Comparison of ENCODE assay signal across 6 cellular contexts in genomic region chr16:76138056-76138455, GRCh38.
DNase-seq lines count a peak whose midpoint lies in the region; TF ChIP-seq lines count a peak whose summit lies in the region.
"Not testable (repeated sequence)": the region's sequence is repeated elsewhere in the genome, so short reads cannot be mapped to it uniquely, and the experiment has no call there.

No MANE protein-coding gene starts in this region.

- not testable (repeated sequence) for H2AFZ ChIP-seq in hepatocyte

- not testable (repeated sequence) for H3K27me3 Mint-ChIP-seq in type B pancreatic cell

- H3K9ac ChIP-seq in mesendoderm (ENCODE audit: low read length) = not testable (repeated sequence)

- peak overlapping the region; percentile 13; the same call in 1 of the 2 replicates for H3K27ac ChIP-seq in C4-2B
- not testable (repeated sequence) for H3K27ac ChIP-seq in hepatocyte; mesendoderm (ENCODE audit: low read depth, low read length)

- H3K9me2 ChIP-seq in hepatocyte (replicated peaks; ENCODE audit: insufficient read depth) = not testable (repeated sequence)

- H3K27ac Mint-ChIP-seq in type B pancreatic cell = peak overlapping the region; percentile 83

- 26% methylated on average over 6 of the region's 6 CpGs for WGBS in hepatocyte (ENCODE audit: low lambda C conversion rate, missing lambda C conversion rate)
- no CpG with 5 or more reads among the region's 6 CpGs for WGBS in mesendoderm (ENCODE audit: extremely low coverage, insufficient coverage, low lambda C conversion rate)

- H3K79me2 ChIP-seq in hepatocyte; mesendoderm (ENCODE audit: control insufficient read depth, insufficient read depth, low read length): not testable (repeated sequence)

- not testable (repeated sequence) for H3K4me1 ChIP-seq in hepatocyte (ENCODE audit: insufficient read depth); mesendoderm (ENCODE audit: control insufficient read depth, low read depth, low read length)

- H3K4me1 Mint-ChIP-seq in type B pancreatic cell (ENCODE audit: unreplicated experiment) = not testable (repeated sequence)

- peak overlapping the region; percentile 45 for H3K4me3 Mint-ChIP-seq in type B pancreatic cell

- H3K79me1 ChIP-seq in mesendoderm (ENCODE audit: low read length) = not testable (repeated sequence)

- not testable (repeated sequence) for H3K36me3 ChIP-seq in hepatocyte (replicated peaks; ENCODE audit: insufficient read depth, low read depth); mesendoderm (ENCODE audit: control insufficient read depth, insufficient read depth, low read length)

- H4K20me1 ChIP-seq in hepatocyte (ENCODE audit: insufficient read depth, poor library complexity, severe bottlenecking) = not testable (repeated sequence)

- not testable (repeated sequence) for H3K18ac ChIP-seq in mesendoderm (ENCODE audit: low read length)

- H3K36me3 Mint-ChIP-seq in type B pancreatic cell = not testable (repeated sequence)

- H3K4me2 ChIP-seq in hepatocyte = peak overlapping the region; percentile 7
- not testable (repeated sequence) for H3K4me2 ChIP-seq in mesendoderm (ENCODE audit: low read length)

- not testable (repeated sequence) for H3K9me3 Mint-ChIP-seq in type B pancreatic cell

- not testable (repeated sequence) for H3K23ac ChIP-seq in mesendoderm (ENCODE audit: low read length)

- H3K9me3 ChIP-seq in hepatocyte (ENCODE audit: low read depth) = not testable (repeated sequence)

- H4K8ac ChIP-seq in mesendoderm (ENCODE audit: low read depth, low read length) = not testable (repeated sequence)

- H4K5ac ChIP-seq in mesendoderm (ENCODE audit: low read length) = not testable (repeated sequence)

- not testable (repeated sequence) for TF ChIP-seq CTCF in C4-2B (conservative IDR thresholded peaks at IDR 0.05); LNCaP clone FGC (IDR thresholded peaks at IDR 0.05; ENCODE audit: control insufficient read depth, extremely low read depth, insufficient read depth); hepatocyte (IDR thresholded peaks at IDR 0.05; ENCODE audit: poor library complexity); type B pancreatic cell (conservative IDR thresholded peaks at IDR 0.05)

- not testable (repeated sequence) for H2BK120ac ChIP-seq in mesendoderm (ENCODE audit: low read depth, low read length)

- H3K4me3 ChIP-seq in LNCaP clone FGC (ENCODE audit: low read depth, low read length); hepatocyte; mesendoderm (ENCODE audit: low read length): not testable (repeated sequence)

- not testable (repeated sequence) for H2BK15ac ChIP-seq in mesendoderm (replicated peaks; ENCODE audit: low read depth)

- not testable (repeated sequence) for H3K27me3 ChIP-seq in hepatocyte; mesendoderm (ENCODE audit: insufficient read depth, low read length, poor library complexity)

- H2BK5ac ChIP-seq in mesendoderm (ENCODE audit: low read length) = not testable (repeated sequence)

- H2AK5ac ChIP-seq in mesendoderm (ENCODE audit: low read length) = not testable (repeated sequence)

- DNase-seq in ELF-1 (ENCODE audit: low read depth, low spot score) (peak; percentile 60), LNCaP clone FGC (ENCODE audit: low read depth) (peak; percentile 10), mesendoderm (peak; percentile 17)
- not testable (repeated sequence) for DNase-seq in hepatocyte (ENCODE audit: low spot score); type B pancreatic cell (ENCODE audit: extremely low spot score, unreplicated experiment)

- not testable (repeated sequence) for H3K56ac ChIP-seq in mesendoderm (ENCODE audit: low read length)

- not testable (repeated sequence) for H3K4ac ChIP-seq in mesendoderm (ENCODE audit: low read depth, low read length)
